ENCODE assay signal across 1 cellular context in genomic region chr3:20185364-20185732, GRCh38.
TF ChIP-seq lines count a peak whose summit lies in the region.

No MANE protein-coding gene starts in this region.

TF ChIP-seq in endothelial cell of umbilical vein, 7 proteins besides CTCF, POLR2A, EP300 and RAD21:
- TF ChIP-seq MAX (IDR thresholded peaks at IDR 0.05; ENCODE audit: insufficient read depth, insufficient read length) (no peak), POLR2AphosphoS5 (IDR thresholded peaks at IDR 0.05; ENCODE audit: insufficient read depth, low read depth, low read length) (no peak), FOS (IDR thresholded peaks at IDR 0.05; ENCODE audit: borderline replicate concordance, insufficient read depth, low read length) (no peak), EZH2 (IDR thresholded peaks at IDR 0.05; ENCODE audit: borderline replicate concordance, low read depth, low read length, severe bottlenecking) (no peak)
